ENCODE assay signal across 10 cellular contexts in the genomic region with DNA sequence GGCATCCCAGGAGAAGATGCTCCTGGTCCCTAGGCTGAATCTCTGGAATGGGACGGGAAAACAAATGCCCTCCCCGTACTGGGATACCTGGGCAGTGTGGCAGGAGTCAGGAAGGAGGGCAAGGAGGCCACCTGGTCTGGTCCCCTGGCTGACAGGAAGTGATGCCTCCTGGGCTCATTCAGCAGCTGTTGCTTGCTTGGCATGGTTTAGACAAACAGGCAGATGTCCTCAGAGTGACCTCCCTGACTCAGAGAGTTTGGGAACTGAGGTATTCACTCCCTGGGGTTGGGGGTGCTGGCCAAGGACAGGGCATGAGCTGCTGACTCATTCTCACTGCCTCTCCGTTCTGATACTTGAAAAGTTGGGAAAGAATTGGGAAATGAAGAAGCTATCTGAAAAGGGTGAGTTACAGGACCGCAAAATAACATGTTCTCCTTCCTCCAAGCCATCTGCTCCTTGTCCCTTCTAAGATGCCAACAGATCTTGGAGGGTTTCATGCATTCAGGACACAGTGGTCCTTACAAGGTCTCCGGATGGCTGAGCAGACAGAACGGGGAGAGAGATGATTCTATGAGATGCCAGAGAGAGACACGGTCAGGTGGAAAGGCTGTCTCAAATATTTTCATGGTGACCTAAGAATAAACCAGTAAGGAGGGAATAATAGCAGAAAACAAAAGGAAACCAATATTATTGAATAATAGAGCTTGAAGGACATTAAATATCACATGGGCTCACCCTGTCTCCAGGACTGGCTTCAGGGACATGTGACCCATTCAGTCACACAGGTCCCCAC.
DNase-seq lines count a peak whose midpoint lies in the region; ATAC-seq and TF ChIP-seq lines count a peak whose summit lies in the region.
"Had no signal": no experiment of that assay in that cellular context is flagged by ENCODE, and none has a peak within 500 bp of the region (broad histone marks: within the 10 kb centered on the region; RNA-seq: fewer than 3 reads in every experiment).

No MANE protein-coding gene starts in this region.

- POLR2A ChIA-PET in HCT116 (lab: Charles Lee), result no interaction called here

- DNase-seq in HCT116 (ENCODE audit: low read depth, low spot score) (peak; percentile 22), amniotic stem cell (lab: John Stamatoyannopoulos, UW) (peak; percentile 93), left ventricle myocardium superior (peak; percentile 77), testis (peak; percentile 56), COR-L47 (lab: John Stamatoyannopoulos, UW) (no peak), G401 (ENCODE audit: low spot score) (no peak)
- DNase-seq in activated CD4-positive, alpha-beta T cell treated with anti-CD3 and anti-CD28 coated beads, Interleukin-2, amount 50 U/mL, for 48 hours, result no peak
- DNase-seq: stimulated activated CD4-positive, alpha-beta T cell treated with anti-CD3 and anti-CD28 coated beads, Interleukin-12 subunit alpha, Interleukin-12 subunit beta, amount 100 ng/mL, for 4 hours; T-helper 2 cell had no signal

- H3K4me1 ChIP-seq in HCT116 (ENCODE audit: control insufficient read depth in 1 of 2, insufficient read depth in 2 of 2, low read length in 2 of 2) (peaks cover 0 to 38% of the 10 kb centered on the region in 2 experiments; a peak in 2 of 4 replicates), testis (peaks cover 4% of the 10 kb centered on the region)

- no peak for TF ChIP-seq CTCF in HCT116 (IDR thresholded peaks at IDR 0.05 in 2 of 3, conservative IDR thresholded peaks at IDR 0.05 in 1 of 3; ENCODE audit: borderline replicate concordance in 1 of 3, insufficient read depth in 1 of 3, low read depth in 2 of 3, low read length in 2 of 3)
- no peak for TF ChIP-seq CTCF in testis (IDR thresholded peaks at IDR 0.05)

- H3K9ac ChIP-seq in HCT116 (ENCODE audit: low read length), result no peak overlapping the region

- BruUV-seq in HCT116 (replicated peaks; lab: Mats Ljungman, UMichigan), result no TSS peak

- RAD21 ChIA-PET in HCT116 (lab: Charles Lee; ENCODE audit: low non-redundant PET in 1 of 2, low total read pairs in 2 of 2, uncharacterized antibody in 2 of 2, unreplicated experiment in 2 of 2), result no interaction called here

- peak; percentile 9; the same call in 1 of the 2 replicates for TF ChIP-seq RAD21 in HCT116 (IDR thresholded peaks at IDR 0.05; ENCODE audit: low read depth)

- no peak overlapping the region for H2AFZ ChIP-seq in HCT116 (ENCODE audit: low read depth, low read length, poor library complexity, severe bottlenecking)

- H3K9me3 ChIP-seq in HCT116 (ENCODE audit: control insufficient read depth in 1 of 2, insufficient read depth in 1 of 2, low read depth in 1 of 2, low read length in 2 of 2) (no peaks in the 10 kb centered on the region), testis (no peaks in the 10 kb centered on the region)

- WGBS in testis, 2 donors, result 66 to 68% methylated on average over 6 to 7 of the region's 7 CpGs

- H3K36me3 ChIP-seq in HCT116 (ENCODE audit: control insufficient read depth in 1 of 2, insufficient read depth in 2 of 2, low read length in 2 of 2) (no peaks in the 10 kb centered on the region), testis (ENCODE audit: low read depth, missing control alignments) (no peaks in the 10 kb centered on the region)

- H3K4me3 ChIP-seq in HCT116 (replicated peaks in 1 of 2; ENCODE audit: low read depth in 1 of 2, low read length in 2 of 2) (no peak overlapping the region), testis (no peak overlapping the region)

- intact Hi-C loops in HCT116 (cut with micrococcal nuclease) (no loop called here), left ventricle myocardium superior (cut with micrococcal nuclease) (no loop called here), testis (cut with DNase I; ENCODE audit: low total_unique reads) (no loop called here)

- H3K9me2 ChIP-seq in HCT116 (ENCODE audit: insufficient read depth), result no peaks in the 10 kb centered on the region

- no peak overlapping the region for H3K27ac ChIP-seq in HCT116 (ENCODE audit: low read depth, low read length)
- H3K27ac ChIP-seq in testis, result no peak overlapping the region

- in situ Hi-C loops in G401 (cut with HindIII; ENCODE audit: low sequenced_read_pairs), result no loop called here

- CTCF ChIA-PET in HCT116 (lab: Charles Lee), result no interaction called here

- H3K79me2 ChIP-seq in HCT116 (ENCODE audit: insufficient read depth, low read length), result no peaks in the 10 kb centered on the region

- TF ChIP-seq POLR2A in HCT116 (IDR thresholded peaks at IDR 0.05; ENCODE audit: borderline replicate concordance, extremely low read depth, insufficient read depth, insufficient read length) (no peak), testis (IDR thresholded peaks at IDR 0.05) (no peak)

- H3K27me3 ChIP-seq in HCT116 (ENCODE audit: insufficient read depth, low read length) (no peaks in the 10 kb centered on the region), testis (no peaks in the 10 kb centered on the region)

- peak overlapping the region; percentile 59 for H3K4me2 ChIP-seq in HCT116 (ENCODE audit: low read length)

- H4K20me1 ChIP-seq in HCT116 (ENCODE audit: insufficient read depth), result no peaks in the 10 kb centered on the region

- peak; percentile 57; the same call in 1 of the 2 replicates for ATAC-seq in HCT116
- ATAC-seq in left ventricle myocardium superior, result peak; percentile 90
- no peak for ATAC-seq in HG02571 (IDR thresholded peaks at IDR 0.05; ENCODE audit: unreplicated experiment)

TF ChIP-seq in HCT116, 20 proteins besides CTCF, POLR2A, EP300 and RAD21:
- TF ChIP-seq CEBPB (IDR thresholded peaks at IDR 0.05; ENCODE audit: low read depth) (peak; percentile 45), TCF7L2 (IDR thresholded peaks at IDR 0.05; ENCODE audit: borderline replicate concordance, extremely low read depth, insufficient read depth, insufficient read length) (no peak), EZH2 (IDR thresholded peaks at IDR 0.05) (no peak), SIN3A (IDR thresholded peaks at IDR 0.05; ENCODE audit: low read depth) (0 out of 2 replicates have a peak, but pooled peaks have one; percentile 32), JUND (IDR thresholded peaks at IDR 0.05) (peak; percentile 56), ZNF274 (IDR thresholded peaks at IDR 0.05; ENCODE audit: low read depth, low read length) (no peak), FOSL1 (IDR thresholded peaks at IDR 0.05; ENCODE audit: low read depth) (peak; percentile 49), SP1 (IDR thresholded peaks at IDR 0.05; ENCODE audit: low read depth) (peak; percentile 75), YY1 (IDR thresholded peaks at IDR 0.05; ENCODE audit: extremely low read depth, insufficient replicate concordance, low read depth, low read length) (no peak), EZH2phosphoT487 (IDR thresholded peaks at IDR 0.05; ENCODE audit: borderline replicate concordance) (no peak), POLR2AphosphoS5 (IDR thresholded peaks at IDR 0.05; ENCODE audit: low read depth, low read length) (peak; percentile 36; the same call in 1 of the 2 replicates), CBX3 (IDR thresholded peaks at IDR 0.05; ENCODE audit: low read depth) (peak; percentile 43; the same call in 1 of the 2 replicates)
- TF ChIP-seq, protein P1, sequence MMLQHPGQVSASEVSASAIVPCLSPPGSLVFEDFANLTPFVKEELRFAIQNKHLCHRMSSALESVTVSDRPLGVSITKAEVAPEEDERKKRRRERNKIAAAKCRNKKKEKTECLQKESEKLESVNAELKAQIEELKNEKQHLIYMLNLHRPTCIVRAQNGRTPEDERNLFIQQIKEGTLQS (IDR thresholded peaks at IDR 0.05), result no peak
- TF ChIP-seq, protein P2, sequence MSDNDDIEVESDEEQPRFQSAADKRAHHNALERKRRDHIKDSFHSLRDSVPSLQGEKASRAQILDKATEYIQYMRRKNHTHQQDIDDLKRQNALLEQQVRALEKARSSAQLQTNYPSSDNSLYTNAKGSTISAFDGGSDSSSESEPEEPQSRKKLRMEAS (IDR thresholded peaks at IDR 0.05), result peak; percentile 38; the same call in 1 of the 2 replicates
TF ChIP-seq in HCT116: peak in this region for 8.

Comparison
In these comparisons a context has a peak if more than half of its experiments do, and no peak if none do; other contexts are left out.
1. DNase-seq: peak in HCT116 (single experiment), amniotic stem cell (single experiment), left ventricle myocardium superior (single experiment) and testis (single experiment); none in COR-L47 (single experiment), G401 (single experiment) and activated CD4-positive, alpha-beta T cell treated with anti-CD3 and anti-CD28 coated beads, Interleukin-2, amount 50 U/mL, for 48 hours (0 of 2).